13 cellular contexts compared by ENCODE assay signal in genomic region chr14:69997849-69998248, GRCh38.
A peak's percentile ranks its signal among the peaks of the same experiment; 100 is the strongest.
DNase-seq lines count a peak whose midpoint lies in the region; ATAC-seq, FAIRE-seq and TF ChIP-seq lines count a peak whose summit lies in the region.
"Had no signal": no experiment of that assay in that cellular context is flagged by ENCODE, and none has a peak within 500 bp of the region (broad histone marks: within the 10 kb centered on the region; RNA-seq: fewer than 3 reads in every experiment).

No MANE protein-coding gene starts in this region.

- no peaks in the 10 kb centered on the region for H3K79me2 ChIP-seq in keratinocyte (ENCODE audit: control insufficient read depth, insufficient read depth, low read length)
- H3K79me2 ChIP-seq: parathyroid adenoma had no signal

- H3K36me3 ChIP-seq in left ventricle myocardium inferior = no peaks in the 10 kb centered on the region
- no peaks in the 10 kb centered on the region for H3K36me3 ChIP-seq in body of pancreas (replicated peaks in 1 of 2; ENCODE audit: insufficient read depth in 1 of 2, low read depth in 2 of 2)
- H3K36me3 ChIP-seq in keratinocyte (ENCODE audit: control insufficient read depth in 2 of 2, extremely low read depth in 1 of 2, insufficient read depth in 2 of 2, low read length in 2 of 2) = no peaks in the 10 kb centered on the region
- H3K36me3 ChIP-seq in vagina = no peaks in the 10 kb centered on the region

- no peaks in the 10 kb centered on the region for H3K9me1 ChIP-seq in keratinocyte (ENCODE audit: control insufficient read depth, extremely low read depth, insufficient read depth, low read length)

- peak overlapping the region; percentile 23 for H3K4me2 ChIP-seq in keratinocyte (ENCODE audit: control insufficient read depth, extremely low read depth, insufficient read depth, low read depth, low read length)

- H3K27me3 ChIP-seq in left ventricle myocardium inferior (ENCODE audit: low read depth) (peaks cover 85% of the 10 kb centered on the region), body of pancreas (no peaks in the 10 kb centered on the region), keratinocyte (ENCODE audit: control insufficient read depth, extremely low read depth, insufficient read depth, low read length) (no peaks in the 10 kb centered on the region), vagina (no peaks in the 10 kb centered on the region)

- no peaks in the 10 kb centered on the region for H3K9me3 ChIP-seq in left ventricle myocardium inferior (replicated peaks)
- no peaks in the 10 kb centered on the region for H3K9me3 ChIP-seq in body of pancreas
- no peaks in the 10 kb centered on the region for H3K9me3 ChIP-seq in keratinocyte (ENCODE audit: control insufficient read depth, low read depth, low read length)
- no peaks in the 10 kb centered on the region for H3K9me3 ChIP-seq in vagina

- peak; percentile 48 for ATAC-seq in Right ventricle myocardium inferior
- ATAC-seq in body of pancreas = peak; percentile 88
- no peak for ATAC-seq in activated T-cell treated with anti-CD3 and anti-CD28 coated beads, Interleukin-2, amount 50 U/mL, for 4 hours
- no peak for ATAC-seq in HG02973 (IDR thresholded peaks at IDR 0.05; ENCODE audit: unreplicated experiment)
- ATAC-seq: activated CD8-positive, alpha-beta memory T cell treated with anti-CD3 and anti-CD28 coated beads, Interleukin-2, amount 10 ng/mL, durations not matched to agents 7 days and 5 days had no signal

- no peaks in the 10 kb centered on the region for H4K20me1 ChIP-seq in keratinocyte (ENCODE audit: control insufficient read depth, extremely low read depth, insufficient read depth, low read length)

- FAIRE-seq in keratinocyte (lab: Jason Lieb, UNC) = peak; percentile 94

- H3K4me1 ChIP-seq in left ventricle myocardium inferior (no peaks in the 10 kb centered on the region), body of pancreas (peaks cover 46% of the 10 kb centered on the region), keratinocyte (ENCODE audit: control insufficient read depth, extremely low read depth, insufficient read depth, low read length) (peaks cover 53% of the 10 kb centered on the region), vagina (no peaks in the 10 kb centered on the region)
- H3K4me1 ChIP-seq: parathyroid adenoma had no signal

- TF ChIP-seq POLR2A in body of pancreas (IDR thresholded peaks at IDR 0.05) (no peak), vagina (IDR thresholded peaks at IDR 0.05) (no peak)

- H3K4me3 Mint-ChIP-seq in activated T-cell treated with anti-CD3 and anti-CD28 coated beads, Interleukin-2, amount 50 U/mL, for 4 hours = no peak overlapping the region
- H3K4me3 Mint-ChIP-seq: activated CD8-positive, alpha-beta memory T cell treated with anti-CD3 and anti-CD28 coated beads, Interleukin-2, amount 10 ng/mL, durations not matched to agents 7 days and 5 days had no signal

- no peaks in the 10 kb centered on the region for H3K4me1 Mint-ChIP-seq in activated T-cell treated with anti-CD3 and anti-CD28 coated beads, Interleukin-2, amount 50 U/mL, for 4 hours (ENCODE audit: low read depth)
- H3K4me1 Mint-ChIP-seq: activated CD8-positive, alpha-beta memory T cell treated with anti-CD3 and anti-CD28 coated beads, Interleukin-2, amount 10 ng/mL, durations not matched to agents 7 days and 5 days had no signal

- H3K27ac ChIP-seq in left ventricle myocardium inferior (replicated peaks) = no peak overlapping the region
- peak overlapping the region; percentile 61 to 86 (median 83) for H3K27ac ChIP-seq in body of pancreas
- peak overlapping the region; percentile 98 for H3K27ac ChIP-seq in keratinocyte (ENCODE audit: control insufficient read depth, insufficient read depth, low read length)
- no peak overlapping the region for H3K27ac ChIP-seq in vagina
- H3K27ac ChIP-seq: parathyroid adenoma had no signal

- H3K9ac ChIP-seq in keratinocyte (ENCODE audit: control insufficient read depth, extremely low read depth, insufficient read depth, low read length) = peak overlapping the region; percentile 8
- H3K9ac ChIP-seq: parathyroid adenoma had no signal

- no peak for TF ChIP-seq CTCF in left ventricle myocardium inferior (IDR thresholded peaks at IDR 0.05; ENCODE audit: borderline replicate concordance)
- no peak for TF ChIP-seq CTCF in body of pancreas (IDR thresholded peaks at IDR 0.05)
- no peak for TF ChIP-seq CTCF in keratinocyte (optimal IDR thresholded peaks at IDR 0.05 in 1 of 3, IDR thresholded peaks at IDR 0.05 in 1 of 3, conservative IDR thresholded peaks at IDR 0.05 in 1 of 3; ENCODE audit: extremely low read depth in 1 of 3, insufficient read depth in 2 of 3, low read length in 3 of 3)
- TF ChIP-seq CTCF in vagina (IDR thresholded peaks at IDR 0.05) = no peak

- H2AFZ ChIP-seq in keratinocyte (ENCODE audit: control insufficient read depth, low read length) = no peak overlapping the region
- H2AFZ ChIP-seq: parathyroid adenoma had no signal

- intact Hi-C loops in Right ventricle myocardium inferior (cut with DNase I) (no loop called here), left ventricle myocardium inferior (cut with micrococcal nuclease) (no loop called here), body of pancreas (cut with DNase I) (no loop called here), vagina (cut with DNase I) (no loop called here)

- 22 to 38% methylated on average over 5 of the region's 5 CpGs for WGBS in body of pancreas, 2 donors

- no peak overlapping the region for H3K4me3 ChIP-seq in left ventricle myocardium inferior
- H3K4me3 ChIP-seq in body of pancreas = no peak overlapping the region
- no peak overlapping the region for H3K4me3 ChIP-seq in keratinocyte (ENCODE audit: control insufficient read depth in 2 of 3, extremely low read depth in 1 of 3, insufficient read depth in 2 of 3, low read depth in 1 of 3, low read length in 3 of 3)
- H3K4me3 ChIP-seq in vagina = no peak overlapping the region

- no peak for DNase-seq in Right ventricle myocardium inferior (ENCODE audit: missing footprints)
- no peak for DNase-seq in left ventricle myocardium inferior
- DNase-seq in body of pancreas = peak; percentile 72 to 85 (median 80)
- no peak for DNase-seq in keratinocyte (ENCODE audit: low read depth, low spot score)
- DNase-seq in activated T-cell treated with anti-CD3 and anti-CD28 coated beads, Interleukin-2, amount 50 U/mL, for 4 hours = no peak
- no peak for DNase-seq in NCI-H2107 treated with DMSO at 0.1 percent for 48 hours (lab: John Stamatoyannopoulos, UW; ENCODE audit: unreplicated experiment)
- DNase-seq in vagina (ENCODE audit: extremely low spot score in 2 of 2) = no peak
- DNase-seq: activated CD8-positive, alpha-beta memory T cell treated with anti-CD3 and anti-CD28 coated beads, Interleukin-2, amount 10 ng/mL, durations not matched to agents 7 days and 5 days; anterior cingulate cortex; NK-92 treated with Interleukin-12 subunit alpha and Interleukin-12 subunit beta, amount 100 ng/mL, for 24 hours; trophoblast cell had no signal

- dilution Hi-C loops in keratinocyte (cut with MboI; ENCODE audit: extremely low pct_ligation_motif_present, low sequenced_read_pairs) = no loop called here

- H3K27me3 Mint-ChIP-seq in activated T-cell treated with anti-CD3 and anti-CD28 coated beads, Interleukin-2, amount 50 U/mL, for 4 hours (ENCODE audit: low read depth) = peaks cover 4% of the 10 kb centered on the region

- no peaks in the 10 kb centered on the region for H3K36me3 Mint-ChIP-seq in activated T-cell treated with anti-CD3 and anti-CD28 coated beads, Interleukin-2, amount 50 U/mL, for 4 hours (ENCODE audit: insufficient read depth)
- H3K36me3 Mint-ChIP-seq: activated CD8-positive, alpha-beta memory T cell treated with anti-CD3 and anti-CD28 coated beads, Interleukin-2, amount 10 ng/mL, durations not matched to agents 7 days and 5 days had no signal

- no peaks in the 10 kb centered on the region for H3K9me3 Mint-ChIP-seq in activated T-cell treated with anti-CD3 and anti-CD28 coated beads, Interleukin-2, amount 50 U/mL, for 4 hours

Comparison
In these comparisons a context has a peak if more than half of its experiments do, and no peak if none do; other contexts are left out.
1. ATAC-seq: peak in Right ventricle myocardium inferior (single experiment) and body of pancreas (single experiment); none in activated T-cell treated with anti-CD3 and anti-CD28 coated beads, Interleukin-2, amount 50 U/mL, for 4 hours (0 of 2) and HG02973 (single experiment).
2. DNase-seq: peak in body of pancreas (4 of 4); none in Right ventricle myocardium inferior (single experiment), left ventricle myocardium inferior (single experiment), keratinocyte (single experiment), activated T-cell treated with anti-CD3 and anti-CD28 coated beads, Interleukin-2, amount 50 U/mL, for 4 hours (single experiment), NCI-H2107 treated with DMSO at 0.1 percent for 48 hours (single experiment) and vagina (0 of 2).
3. H3K27ac ChIP-seq: peak in body of pancreas (4 of 4) and keratinocyte (single experiment); none in left ventricle myocardium inferior (single experiment) and vagina (single experiment).